8 cellular contexts compared by ENCODE assay signal in genomic region chr5:35089688-35090314, GRCh38. TPM values are rescaled to one million over a fixed set of nuclear protein-coding genes. Genes with fewer than 3 reads are reported as not detected.
DNase-seq lines count a peak whose midpoint lies in the region; ATAC-seq and TF ChIP-seq lines count a peak whose summit lies in the region.

No MANE protein-coding gene starts in this region.

- no peak for ATAC-seq in stimulated activated naive CD8-positive, alpha-beta T cell treated with anti-CD3 and anti-CD28 coated beads, Interleukin-15, Interleukin-2, amounts not matched to agents 100 U/mL and 50 U/mL, for 24 hours
- ATAC-seq in HG03280 (IDR thresholded peaks at IDR 0.05; ENCODE audit: unreplicated experiment): no peak

- DNase-seq in EL (peak; percentile 76), HFF-Myc (ENCODE audit: extremely low read depth, low read depth) (peak; percentile 59), NCI-H526 (lab: John Stamatoyannopoulos, UW) (peak; percentile 55 to 87), mucosa of gallbladder (ENCODE audit: low spot score) (peak; percentile 63)
- peak; percentile 43 to 51 for DNase-seq in activated CD4-positive, alpha-beta T cell treated with anti-CD3 and anti-CD28 coated beads, Interleukin-2, amount 50 U/mL, for 4 hours
- peak; percentile 28 for DNase-seq in effector CD8-positive, alpha-beta T cell (lab: John Stamatoyannopoulos, UW)
- DNase-seq in stimulated activated naive CD8-positive, alpha-beta T cell treated with anti-CD3 and anti-CD28 coated beads, Interleukin-15, Interleukin-2, amounts not matched to agents 100 U/mL and 50 U/mL, for 24 hours: peak; percentile 57

- no peak overlapping the region for H3K4me3 ChIP-seq in HFF-Myc (replicated peaks; ENCODE audit: low read depth, low read length)

- peak; percentile 84 for TF ChIP-seq CTCF in HFF-Myc (IDR thresholded peaks at IDR 0.05; ENCODE audit: low read depth, low read length, missing control alignments)

RNA-seq across cellular contexts. Expression of gene AGXT2, which starts 42.1 kb away (rescaled TPM):
- total RNA-seq in mucosa of gallbladder: 6.6 TPM
